9 cellular contexts compared by ENCODE assay signal in genomic region chr11:61120865-61121831, GRCh38. TPM values are rescaled to one million over a fixed set of nuclear protein-coding genes. Genes with fewer than 3 reads are reported as not detected.
DNase-seq lines count a peak whose midpoint lies in the region; ATAC-seq and TF ChIP-seq lines count a peak whose summit lies in the region.
"Had no signal": no experiment of that assay in that cellular context is flagged by ENCODE, and none has a peak within 500 bp of the region (broad histone marks: within the 10 kb centered on the region; RNA-seq: fewer than 3 reads in every experiment).

No MANE protein-coding gene starts in this region.

- no peaks in the 10 kb centered on the region for H3K27me3 ChIP-seq in upper lobe of right lung

- peak overlapping the region; percentile 87 to 95 for H3K27ac Mint-ChIP-seq in activated naive CD4-positive, alpha-beta T cell treated with anti-CD3 and anti-CD28 coated beads, Interleukin-2, amount 50 U/mL, for 72 hours

- intact Hi-C loops in upper lobe of right lung (cut with DNase I) (no loop called here), lower leg skin (cut with DNase I; ENCODE audit: low total_unique reads) (no loop called here)

- no peak overlapping the region for H3K27ac ChIP-seq in upper lobe of right lung

- no peaks in the 10 kb centered on the region for H3K4me1 ChIP-seq in upper lobe of right lung

- H3K36me3 ChIP-seq in upper lobe of right lung = no peaks in the 10 kb centered on the region

- TF ChIP-seq POLR2A in lower leg skin (IDR thresholded peaks at IDR 0.05) = no peak

- peak; percentile 35 for DNase-seq in stimulated activated CD4-positive, alpha-beta T cell treated with anti-CD3 and anti-CD28 coated beads, Interleukin-2, amount 100 ng/mL, for 4 hours (ENCODE audit: low read depth)
- DNase-seq in stimulated activated CD4-positive, alpha-beta T cell treated with anti-CD3 and anti-CD28 coated beads, Interleukin-1b, Interleukin-23, amount 100 ng/mL, for 48 hours = no peak
- no peak for DNase-seq in activated naive CD4-positive, alpha-beta T cell treated with anti-CD3 and anti-CD28 coated beads, Interleukin-2, amount 50 U/mL, for 72 hours (ENCODE audit: low spot score in 2 of 2)
- peak; percentile 57 for DNase-seq in inferior parietal cortex (ENCODE audit: extremely low spot score)
- DNase-seq in upper lobe of right lung = peak; percentile 54
- DNase-seq in lower leg skin (ENCODE audit: low spot score in 2 of 2) = no peak
- DNase-seq in cerebellum (ENCODE audit: low spot score) = no peak
- DNase-seq: C1 segment of cervical spinal cord had no signal

- H3K9me3 Mint-ChIP-seq in activated naive CD4-positive, alpha-beta T cell treated with anti-CD3 and anti-CD28 coated beads, Interleukin-2, amount 50 U/mL, for 72 hours = peaks cover 5 to 7% of the 10 kb centered on the region in 2 donors

- ATAC-seq in activated naive CD4-positive, alpha-beta T cell treated with anti-CD3 and anti-CD28 coated beads, Interleukin-2, amount 50 U/mL, for 72 hours = peak in 1 of 2 donors; percentile 76
- ATAC-seq in upper lobe of right lung = no peak
- ATAC-seq in HG02870 (IDR thresholded peaks at IDR 0.05; ENCODE audit: unreplicated experiment) = no peak

- peaks cover 68 to 73% of the 10 kb centered on the region in 2 donors for H3K36me3 Mint-ChIP-seq in activated naive CD4-positive, alpha-beta T cell treated with anti-CD3 and anti-CD28 coated beads, Interleukin-2, amount 50 U/mL, for 72 hours

- WGBS in lower leg skin, 2 donors = 46 to 61% methylated on average over 11 to 17 of the region's 17 CpGs

- TF ChIP-seq CTCF in upper lobe of right lung (IDR thresholded peaks at IDR 0.05) = no peak
- TF ChIP-seq CTCF in lower leg skin (IDR thresholded peaks at IDR 0.05) = no peak

- H3K9me3 ChIP-seq in upper lobe of right lung = no peaks in the 10 kb centered on the region

- no peak overlapping the region for H3K4me3 ChIP-seq in upper lobe of right lung
- no peak overlapping the region for H3K4me3 ChIP-seq in lower leg skin (ENCODE audit: low read depth, poor library complexity, severe bottlenecking)

RNA-seq across cellular contexts. Expression of gene CD5, which starts 18.9 kb away (rescaled TPM):
- total RNA-seq in activated naive CD4-positive, alpha-beta T cell treated with anti-CD3 and anti-CD28 coated beads, Interleukin-2, amount 50 U/mL, for 72 hours = 100 to 1,000 TPM; 227 to 294 TPM
- 2.5 TPM for total RNA-seq in upper lobe of right lung
- under 1 TPM; 0.08 to 0.88 (median 0.38) TPM for total RNA-seq in lower leg skin
- total RNA-seq in cerebellum = not detected

RNA-seq across cellular contexts. Expression of gene VPS37C, which starts 40.1 kb away (rescaled TPM):
- 10 to 100 TPM; 10.2 to 10.9 TPM for total RNA-seq in activated naive CD4-positive, alpha-beta T cell treated with anti-CD3 and anti-CD28 coated beads, Interleukin-2, amount 50 U/mL, for 72 hours
- total RNA-seq in upper lobe of right lung (30.2 TPM), lower leg skin (10 to 100 TPM; 19.6 to 27.6 (median 26.7) TPM), cerebellum (8.7 TPM)

Comparison
In these comparisons a context has a peak if more than half of its experiments do, and no peak if none do; other contexts are left out.
1. DNase-seq: peak in stimulated activated CD4-positive, alpha-beta T cell treated with anti-CD3 and anti-CD28 coated beads, Interleukin-2, amount 100 ng/mL, for 4 hours (single experiment), inferior parietal cortex (single experiment) and upper lobe of right lung (single experiment); none in stimulated activated CD4-positive, alpha-beta T cell treated with anti-CD3 and anti-CD28 coated beads, Interleukin-1b, Interleukin-23, amount 100 ng/mL, for 48 hours (single experiment), activated naive CD4-positive, alpha-beta T cell treated with anti-CD3 and anti-CD28 coated beads, Interleukin-2, amount 50 U/mL, for 72 hours (0 of 2), lower leg skin (0 of 2) and cerebellum (single experiment).
2. RNA of gene CD5, which starts 18.9 kb away (total RNA-seq): 227 to 294 TPM in activated naive CD4-positive, alpha-beta T cell treated with anti-CD3 and anti-CD28 coated beads, Interleukin-2, amount 50 U/mL, for 72 hours; 2.5 TPM in upper lobe of right lung (single experiment), 0.08 to 0.88 TPM in lower leg skin and not detected in cerebellum (single experiment); every median in the first group is over 10 times any median in the second.